In genomic region chr5:179732412-179732917, GRCh38 we compare ENCODE assay signal across 8 cellular contexts.
DNase-seq lines count a peak whose midpoint lies in the region; ATAC-seq and FAIRE-seq lines count a peak whose summit lies in the region.

Gene MAML1, plus strand, starts transcription at chr5:179732822. Its CDS starts 291 bp downstream, at chr5:179733113.

- no peaks in the 10 kb centered on the region for H3K27me3 Mint-ChIP-seq in effector memory CD8-positive, alpha-beta T cell
- no peaks in the 10 kb centered on the region for H3K27me3 Mint-ChIP-seq in memory B cell

- peaks cover 34% of the 10 kb centered on the region for H3K36me3 Mint-ChIP-seq in effector memory CD8-positive, alpha-beta T cell (ENCODE audit: insufficient read depth)
- H3K36me3 Mint-ChIP-seq in memory B cell: peaks cover 10% of the 10 kb centered on the region

- ATAC-seq in GM21367 (IDR thresholded peaks at IDR 0.05; ENCODE audit: unreplicated experiment): peak; percentile 90
- ATAC-seq in effector memory CD8-positive, alpha-beta T cell (replicated peaks): peak; percentile 93
- peak; percentile 92 for ATAC-seq in memory B cell (ENCODE audit: low read depth)

- peak; percentile 75 for FAIRE-seq in HTR-8/SVneo (lab: Jason Lieb, UNC)

- DNase-seq in COLO829 (ENCODE audit: low spot score): peak; percentile 89
- peak; percentile 99 for DNase-seq in HTR-8/SVneo (ENCODE audit: insufficient read length, low spot score)
- DNase-seq in NOMO-1 treated with dmso at 0.1 percent for 144 hours (lab: John Stamatoyannopoulos, UW; ENCODE audit: unreplicated experiment): peak; percentile 100
- DNase-seq in activated CD8-positive, alpha-beta memory T cell treated with anti-CD3 and anti-CD28 coated beads for 48 hours (ENCODE audit: low read depth in 2 of 3, low spot score in 2 of 3): peak; percentile 95 to 99 (median 97)
- DNase-seq in effector memory CD8-positive, alpha-beta T cell: peak; percentile 99 to 100 (median 100)
- DNase-seq in memory B cell (ENCODE audit: low spot score in 2 of 2): peak; percentile 96 to 99
- DNase-seq in stimulated activated CD8-positive, alpha-beta memory T cell treated with anti-CD3 and anti-CD28 coated beads, Interleukin-12 subunit alpha, Interleukin-12 subunit beta, amount 100 ng/mL, for 24 hours (ENCODE audit: extremely low read depth): peak; percentile 95

- H3K9me3 Mint-ChIP-seq in effector memory CD8-positive, alpha-beta T cell: no peaks in the 10 kb centered on the region
- no peaks in the 10 kb centered on the region for H3K9me3 Mint-ChIP-seq in memory B cell

- H3K4me3 Mint-ChIP-seq in effector memory CD8-positive, alpha-beta T cell: peak within 1 kb of the TSS; percentile 85 to 88
- peak within 1 kb of the TSS; percentile 84 for H3K4me3 Mint-ChIP-seq in memory B cell

- H3K4me1 Mint-ChIP-seq in effector memory CD8-positive, alpha-beta T cell (ENCODE audit: low read depth in 2 of 2): peaks cover 24 to 29% of the 10 kb centered on the region in 2 donors
- H3K4me1 Mint-ChIP-seq in memory B cell: peaks cover 17% of the 10 kb centered on the region

- H3K27ac Mint-ChIP-seq in effector memory CD8-positive, alpha-beta T cell: peak within 1 kb of the TSS; percentile 87
- H3K27ac Mint-ChIP-seq in memory B cell: peak within 1 kb of the TSS; percentile 86

Comparison
In these comparisons a context has a peak if more than half of its experiments do, and no peak if none do; other contexts are left out.
1. Peak in every context shown above with its lines: DNase-seq and ATAC-seq.